In the genomic region with DNA sequence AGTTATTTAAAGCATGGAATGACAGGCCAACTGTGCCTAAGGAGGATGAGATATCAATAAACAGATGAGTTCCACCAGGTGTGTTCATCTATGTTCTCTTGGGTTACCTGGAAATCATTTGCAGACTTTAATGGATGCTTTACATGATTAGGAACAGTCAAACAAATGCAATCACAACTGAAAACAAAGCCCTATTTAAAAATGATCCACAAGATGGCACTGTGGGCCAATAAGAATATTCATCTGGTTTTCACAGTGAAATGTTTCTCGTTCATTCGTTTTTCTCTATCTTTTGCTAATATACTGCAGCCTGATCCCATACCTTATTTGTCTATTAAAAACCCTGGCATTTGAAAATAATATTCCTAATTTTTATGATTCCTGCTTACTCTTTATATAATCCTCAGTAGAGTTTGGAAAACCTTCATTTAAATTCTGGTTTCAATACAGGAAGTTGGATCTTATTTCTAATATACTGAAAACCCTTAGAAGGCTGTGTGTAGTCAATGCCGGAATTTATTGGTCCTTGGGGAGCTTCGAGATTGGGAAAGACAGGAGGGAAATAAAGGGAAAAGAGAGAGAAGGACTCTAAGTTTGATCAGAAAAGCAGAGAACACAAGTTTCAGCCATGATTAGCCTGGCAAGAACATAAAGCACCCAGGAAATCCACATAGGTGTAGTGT, we compare ENCODE assay signal across 10 cellular contexts.
A peak's percentile ranks its signal among the peaks of the same experiment; 100 is the strongest.
DNase-seq lines count a peak whose midpoint lies in the region; ATAC-seq and TF ChIP-seq lines count a peak whose summit lies in the region.
"Had no signal": no experiment of that assay in that cellular context is flagged by ENCODE, and none has a peak within 500 bp of the region (broad histone marks: within the 10 kb centered on the region; RNA-seq: fewer than 3 reads in every experiment).

No MANE protein-coding gene starts in this region.

- no peaks in the 10 kb centered on the region for H3K4me1 ChIP-seq in OCI-LY3 (ENCODE audit: low read length)
- peaks cover 9% of the 10 kb centered on the region for H3K4me1 ChIP-seq in endocrine pancreas (ENCODE audit: control insufficient read depth, insufficient read depth, low read length)

- H3K79me2 ChIP-seq in OCI-LY3 (ENCODE audit: low read length) = no peaks in the 10 kb centered on the region

- H3K9me3 Mint-ChIP-seq in natural killer cell treated with Interleukin-12 subunit alpha and Interleukin-12 subunit beta and Interleukin-15 and Interleukin-18, amount 100 ng/mL, for 72 hours = no peaks in the 10 kb centered on the region
- H3K9me3 Mint-ChIP-seq: T-helper 1 cell treated with Interleukin-12 subunit alpha and Interleukin-12 subunit beta and Interleukin-4 antibody, amounts not matched to agents 30 μg/mL and 1 μg/mL, for 36 hours had no signal

- peak; percentile 72 for ATAC-seq in GM21526 (IDR thresholded peaks at IDR 0.05; ENCODE audit: low FRiP score, unreplicated experiment)
- no peak for ATAC-seq in natural killer cell treated with Interleukin-12 subunit alpha and Interleukin-12 subunit beta and Interleukin-15 and Interleukin-18, amount 100 ng/mL, for 72 hours

- peak overlapping the region; percentile 43 for H3K4me2 ChIP-seq in OCI-LY3 (ENCODE audit: low read length)

- H3K27ac ChIP-seq in OCI-LY3 (ENCODE audit: low read length) = no peak overlapping the region

- intact Hi-C loops in posterior cingulate gyrus (cut with DNase I) = loop anchor here (2.0 to 5.0 kb wide), 5 partner anchors 153 to 1177 kb away; no protein-coding TSS in a partner anchor

- H3K36me3 Mint-ChIP-seq in natural killer cell treated with Interleukin-12 subunit alpha and Interleukin-12 subunit beta and Interleukin-15 and Interleukin-18, amount 100 ng/mL, for 72 hours = no peaks in the 10 kb centered on the region

- DNase-seq in COLO829 (ENCODE audit: low spot score) (peak; percentile 54), posterior cingulate gyrus (no peak)
- no peak for DNase-seq in natural killer cell treated with Interleukin-12 subunit alpha and Interleukin-12 subunit beta and Interleukin-15 and Interleukin-18, amount 100 ng/mL, for 72 hours (ENCODE audit: low spot score)
- no peak for DNase-seq in stimulated activated CD4-positive, alpha-beta T cell treated with anti-CD3 and anti-CD28 coated beads, Interleukin-1b, Interleukin-23, amount 100 ng/mL, for 48 hours
- no peak for DNase-seq in activated T-cell treated with anti-CD3 and anti-CD28 coated beads, Interleukin-2, amount 50 U/mL, for 48 hours
- DNase-seq: right cardiac atrium had no signal

- H3K27me3 ChIP-seq in OCI-LY3 (ENCODE audit: low read depth, low read length) (no peaks in the 10 kb centered on the region), endocrine pancreas (ENCODE audit: control insufficient read depth, insufficient read depth, low read length) (no peaks in the 10 kb centered on the region)

- no peak overlapping the region for H3K27ac Mint-ChIP-seq in natural killer cell treated with Interleukin-12 subunit alpha and Interleukin-12 subunit beta and Interleukin-15 and Interleukin-18, amount 100 ng/mL, for 72 hours
- H3K27ac Mint-ChIP-seq: T-helper 1 cell treated with Interleukin-12 subunit alpha and Interleukin-12 subunit beta and Interleukin-4 antibody, amounts not matched to agents 30 μg/mL and 1 μg/mL, for 36 hours had no signal

- H3K36me3 ChIP-seq in OCI-LY3 (replicated peaks; ENCODE audit: low read depth, low read length) (no peaks in the 10 kb centered on the region), endocrine pancreas (ENCODE audit: control insufficient read depth, insufficient read depth, low read length) (no peaks in the 10 kb centered on the region)

- peak overlapping the region; percentile 67; the same call in 1 of the 2 replicates for H2AFZ ChIP-seq in OCI-LY3 (ENCODE audit: low read depth, low read length)

- H4K20me1 ChIP-seq in OCI-LY3 (ENCODE audit: insufficient read depth, low read length) = no peaks in the 10 kb centered on the region

- no peak overlapping the region; the same call in 1 of the 2 replicates for H3K9ac ChIP-seq in OCI-LY3 (ENCODE audit: low read length)
- H3K9ac ChIP-seq in endocrine pancreas (ENCODE audit: control insufficient read depth, insufficient read depth, low read length) = no peak overlapping the region

- H3K27me3 Mint-ChIP-seq in natural killer cell treated with Interleukin-12 subunit alpha and Interleukin-12 subunit beta and Interleukin-15 and Interleukin-18, amount 100 ng/mL, for 72 hours = peaks cover 16 to 23% of the 10 kb centered on the region in 2 donors

- no peaks in the 10 kb centered on the region for H3K9me3 ChIP-seq in OCI-LY3 (ENCODE audit: insufficient read depth, low read length)
- no peaks in the 10 kb centered on the region for H3K9me3 ChIP-seq in endocrine pancreas (ENCODE audit: control insufficient read depth, low read length)

- H3K4me1 Mint-ChIP-seq in natural killer cell treated with Interleukin-12 subunit alpha and Interleukin-12 subunit beta and Interleukin-15 and Interleukin-18, amount 100 ng/mL, for 72 hours (ENCODE audit: low read depth in 2 of 2) = peaks cover 0 to 5% of the 10 kb centered on the region in 2 donors

- H3K4me3 ChIP-seq in OCI-LY3 (ENCODE audit: low read length) = no peak overlapping the region
- H3K4me3 ChIP-seq in endocrine pancreas (ENCODE audit: control insufficient read depth, insufficient read depth, low read length) = peak overlapping the region; percentile 54

- peak overlapping the region; percentile 13 for H3K4me3 Mint-ChIP-seq in natural killer cell treated with Interleukin-12 subunit alpha and Interleukin-12 subunit beta and Interleukin-15 and Interleukin-18, amount 100 ng/mL, for 72 hours
- H3K4me3 Mint-ChIP-seq: T-helper 1 cell treated with Interleukin-12 subunit alpha and Interleukin-12 subunit beta and Interleukin-4 antibody, amounts not matched to agents 30 μg/mL and 1 μg/mL, for 36 hours had no signal

- peak; percentile 67 for TF ChIP-seq CTCF in OCI-LY3 (IDR thresholded peaks at IDR 0.05; ENCODE audit: low read depth, low read length)
